ENCODE assay signal across 1 cellular context in the genomic region with DNA sequence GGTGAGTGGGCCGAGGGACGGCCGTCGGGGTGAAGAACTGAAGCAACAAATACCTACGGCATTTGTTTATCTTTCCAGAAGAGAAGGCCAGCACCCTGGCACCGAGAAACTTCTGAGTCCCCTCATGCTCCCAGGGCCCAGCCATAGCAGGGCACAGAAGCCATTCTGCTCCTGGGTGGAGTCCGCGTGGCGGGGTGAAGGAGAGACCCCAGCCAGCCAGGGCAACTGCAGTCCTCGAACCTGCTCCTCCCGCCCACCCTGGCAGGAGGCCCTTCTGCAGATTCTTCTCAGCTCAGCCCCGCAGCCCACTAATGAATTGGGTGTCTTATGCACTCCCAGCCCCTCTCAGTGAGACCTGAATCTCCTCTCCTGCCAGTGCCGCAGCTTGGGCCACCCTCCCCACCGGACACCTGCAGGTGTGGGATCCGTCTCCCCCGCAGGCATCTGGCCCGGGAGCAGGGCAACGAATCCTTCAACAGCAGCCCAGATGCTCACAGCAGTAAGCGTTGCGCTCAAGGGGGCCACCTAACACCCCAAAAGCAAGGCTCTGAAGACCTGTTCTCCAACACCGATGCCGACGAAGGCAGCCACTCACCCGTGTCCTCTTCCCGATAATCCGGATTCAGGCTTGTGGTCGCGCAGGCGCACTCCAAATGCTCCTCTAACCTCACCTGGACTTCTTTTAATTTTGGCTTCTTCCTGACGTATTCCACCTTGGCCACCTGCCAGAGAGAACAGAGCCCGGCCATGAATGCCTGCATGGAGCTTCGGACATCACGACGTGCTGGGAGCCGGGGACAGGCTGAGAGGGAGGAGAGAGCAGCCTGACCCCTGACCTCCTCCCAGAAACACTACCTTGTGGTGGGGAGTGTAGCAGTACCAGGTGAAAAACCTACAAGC.
TF ChIP-seq lines count a peak whose summit lies in the region.

No MANE protein-coding gene starts in this region.

TF ChIP-seq in K562, 482 proteins besides CTCF, POLR2A, EP300 and RAD21:
- no peak for TF ChIP-seq ZFP30 (CRISPR knock-in tag; IDR thresholded peaks at IDR 0.05; ENCODE audit: borderline replicate concordance)
- TF ChIP-seq TCF7L2 (IDR thresholded peaks at IDR 0.05; ENCODE audit: low read depth, low read length) = no peak
- TF ChIP-seq NFIC (IDR thresholded peaks at IDR 0.05) = peak; percentile 68
- no peak for TF ChIP-seq ZKSCAN1 (IDR thresholded peaks at IDR 0.05; ENCODE audit: low read depth, low read length)
- TF ChIP-seq EP400 (IDR thresholded peaks at IDR 0.05) = no peak
- TF ChIP-seq, protein P1, sequence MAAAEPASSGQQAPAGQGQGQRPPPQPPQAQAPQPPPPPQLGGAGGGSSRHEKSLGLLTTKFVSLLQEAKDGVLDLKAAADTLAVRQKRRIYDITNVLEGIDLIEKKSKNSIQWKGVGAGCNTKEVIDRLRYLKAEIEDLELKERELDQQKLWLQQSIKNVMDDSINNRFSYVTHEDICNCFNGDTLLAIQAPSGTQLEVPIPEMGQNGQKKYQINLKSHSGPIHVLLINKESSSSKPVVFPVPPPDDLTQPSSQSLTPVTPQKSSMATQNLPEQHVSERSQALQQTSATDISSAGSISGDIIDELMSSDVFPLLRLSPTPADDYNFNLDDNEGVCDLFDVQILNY (CRISPR knock-in tag; IDR thresholded peaks at IDR 0.05) = no peak
